Comparison of ENCODE assay signal across 17 cellular contexts in genomic region chr1:53783056-53783455, GRCh38. TPM values are rescaled to one million over a fixed set of nuclear protein-coding genes. Genes with fewer than 3 reads are reported as not detected.
DNase-seq lines count a peak whose midpoint lies in the region; ATAC-seq lines count a peak whose summit lies in the region.
"Had no signal": no experiment of that assay in that cellular context is flagged by ENCODE, and none has a peak within 500 bp of the region (broad histone marks: within the 10 kb centered on the region; RNA-seq: fewer than 3 reads in every experiment).

No MANE protein-coding gene starts in this region.

- peaks cover 34% of the 10 kb centered on the region for H3K36me3 Mint-ChIP-seq in activated CD4-positive, alpha-beta T cell treated with anti-CD3 and anti-CD28 coated beads, Interleukin-2, amount 10 ng/mL, durations not matched to agents 7 days and 5 days (ENCODE audit: low read depth)
- peaks cover 2 to 28% of the 10 kb centered on the region in 2 donors for H3K36me3 Mint-ChIP-seq in activated T-cell treated with anti-CD3 and anti-CD28 coated beads, Interleukin-2, amount 50 U/mL, for 72 hours (ENCODE audit: insufficient read depth in 2 of 2)

- H3K27me3 Mint-ChIP-seq in activated CD4-positive, alpha-beta T cell treated with anti-CD3 and anti-CD28 coated beads, Interleukin-2, amount 10 ng/mL, durations not matched to agents 7 days and 5 days = no peaks in the 10 kb centered on the region
- H3K27me3 Mint-ChIP-seq in activated T-cell treated with anti-CD3 and anti-CD28 coated beads, Interleukin-2, amount 50 U/mL, for 72 hours (ENCODE audit: low read depth) = no peaks in the 10 kb centered on the region
- H3K27me3 Mint-ChIP-seq: CD4-positive, alpha-beta T cell had no signal

- H3K9me3 Mint-ChIP-seq in activated CD4-positive, alpha-beta T cell treated with anti-CD3 and anti-CD28 coated beads, Interleukin-2, amount 10 ng/mL, durations not matched to agents 7 days and 5 days = no peaks in the 10 kb centered on the region
- no peaks in the 10 kb centered on the region for H3K9me3 Mint-ChIP-seq in activated T-cell treated with anti-CD3 and anti-CD28 coated beads, Interleukin-2, amount 50 U/mL, for 72 hours
- H3K9me3 Mint-ChIP-seq: CD4-positive, alpha-beta T cell had no signal

- H3K27ac Mint-ChIP-seq in activated CD4-positive, alpha-beta T cell treated with anti-CD3 and anti-CD28 coated beads, Interleukin-2, amount 10 ng/mL, durations not matched to agents 7 days and 5 days = peak overlapping the region; percentile 0
- H3K27ac Mint-ChIP-seq in activated T-cell treated with anti-CD3 and anti-CD28 coated beads, Interleukin-2, amount 50 U/mL, for 72 hours = peak overlapping the region; percentile 1
- H3K27ac Mint-ChIP-seq: CD4-positive, alpha-beta T cell had no signal

- CTCF ChIA-PET in activated CD4-positive, alpha-beta T cell treated with anti-CD3 and anti-CD28 coated beads, Interleukin-2, amount 10 ng/mL, durations not matched to agents 7 days and 5 days (lab: Charles Lee) = interaction anchor here (0.7 kb wide), 2 partner anchors 10 to 11 kb away, joined by 3 to 4 read pairs; no protein-coding TSS in a partner anchor

- DNase-seq in activated CD4-positive, alpha-beta T cell treated with anti-CD3 and anti-CD28 coated beads, Interleukin-2, amount 10 ng/mL, durations not matched to agents 7 days and 5 days = peak; percentile 14
- no peak for DNase-seq in activated CD4-positive, alpha-beta T cell treated with anti-CD3 and anti-CD28 coated beads for 1 hour
- peak; percentile 58 for DNase-seq in HT1080 (ENCODE audit: low read depth)
- DNase-seq in activated T-cell treated with anti-CD3 and anti-CD28 coated beads, Interleukin-2, amount 50 U/mL, for 72 hours = peak; percentile 28 to 35
- DNase-seq in stimulated activated CD8-positive, alpha-beta memory T cell treated with anti-CD3 and anti-CD28 coated beads, Interleukin-4, amount 100 ng/mL, for 48 hours = peak; percentile 26
- DNase-seq in 8988T = no peak
- DNase-seq in NOMO-1 (lab: John Stamatoyannopoulos, UW; ENCODE audit: unreplicated experiment in 2 of 2) = no peak
- no peak for DNase-seq in H4 (ENCODE audit: low spot score)
- DNase-seq: CD4-positive, alpha-beta T cell; DND-41; KBM-7; NCI-H1436 treated with DMSO at 0.1 percent for 48 hours; NCI-H345; stimulated activated naive CD4-positive, alpha-beta T cell treated with Interleukin-2 at 50 U/mL for 16 hours; upper lobe of right lung had no signal

- peak; percentile 100 for ATAC-seq in activated T-cell treated with anti-CD3 and anti-CD28 coated beads, Interleukin-2, amount 50 U/mL, for 72 hours (replicated peaks in 1 of 2)
- ATAC-seq: upper lobe of right lung had no signal

- peaks cover 16% of the 10 kb centered on the region for H3K4me1 Mint-ChIP-seq in activated CD4-positive, alpha-beta T cell treated with anti-CD3 and anti-CD28 coated beads, Interleukin-2, amount 10 ng/mL, durations not matched to agents 7 days and 5 days
- peaks cover 10% of the 10 kb centered on the region for H3K4me1 Mint-ChIP-seq in activated T-cell treated with anti-CD3 and anti-CD28 coated beads, Interleukin-2, amount 50 U/mL, for 72 hours (ENCODE audit: low read depth)

- POLR2A ChIA-PET in activated CD4-positive, alpha-beta T cell treated with anti-CD3 and anti-CD28 coated beads, Interleukin-2, amount 10 ng/mL, durations not matched to agents 7 days and 5 days (lab: Charles Lee) = no interaction called here

- no peak overlapping the region for H3K4me3 Mint-ChIP-seq in activated CD4-positive, alpha-beta T cell treated with anti-CD3 and anti-CD28 coated beads, Interleukin-2, amount 10 ng/mL, durations not matched to agents 7 days and 5 days
- no peak overlapping the region for H3K4me3 Mint-ChIP-seq in activated T-cell treated with anti-CD3 and anti-CD28 coated beads, Interleukin-2, amount 50 U/mL, for 72 hours
- H3K4me3 Mint-ChIP-seq: CD4-positive, alpha-beta T cell had no signal

RNA-seq across cellular contexts. Expression of gene GLIS1, which starts 44.1 kb away (rescaled TPM):
- not detected for total RNA-seq in activated CD4-positive, alpha-beta T cell treated with anti-CD3 and anti-CD28 coated beads, Interleukin-2, amount 10 ng/mL, durations not matched to agents 7 days and 5 days
- total RNA-seq in HT1080 (2014; rRNA removed; shearing (Covaris generic)) = 0.20 and 0.71 TPM in 2 replicates
- 1.7 and 1.9 TPM in 2 replicates for polyA plus RNA-seq in HT1080 (2015; cell fraction: cytosol; rRNA removed)
- 1.6 and 2.6 TPM in 2 replicates for polyA plus RNA-seq in HT1080 (2015; cell fraction: nucleus; rRNA removed)
- not detected for total RNA-seq in activated T-cell treated with anti-CD3 and anti-CD28 coated beads, Interleukin-2, amount 50 U/mL, for 72 hours
- total RNA-seq in H4 (2014; rRNA removed; shearing (Covaris generic)) = 0.86 and 1.0 TPM in 2 replicates
- total RNA-seq: CD4-positive, alpha-beta T cell; frontal cortex; skeletal muscle tissue had no signal

RNA-seq across cellular contexts. Expression of gene NDC1, which starts 55.0 kb away (rescaled TPM):
- total RNA-seq in activated CD4-positive, alpha-beta T cell treated with anti-CD3 and anti-CD28 coated beads, Interleukin-2, amount 10 ng/mL, durations not matched to agents 7 days and 5 days = 10 to 100 TPM; 25.4 to 26.6 TPM
- total RNA-seq in HT1080 (2014; rRNA removed; shearing (Covaris generic)) = 51.8 and 68.6 TPM in 2 replicates
- polyA plus RNA-seq in HT1080 (2015; cell fraction: cytosol; rRNA removed) = 60.1 and 65.1 TPM in 2 replicates
- 52.7 and 56.9 TPM in 2 replicates for polyA plus RNA-seq in HT1080 (2015; cell fraction: nucleus; rRNA removed)
- 10 to 100 TPM; 17.1 to 22.8 TPM for total RNA-seq in activated T-cell treated with anti-CD3 and anti-CD28 coated beads, Interleukin-2, amount 50 U/mL, for 72 hours
- 72.1 and 89.1 TPM in 2 replicates for total RNA-seq in H4 (2014; rRNA removed; shearing (Covaris generic))

Comparison
In these comparisons a context has a peak if more than half of its experiments do, and no peak if none do; other contexts are left out.
1. DNase-seq: peak in activated CD4-positive, alpha-beta T cell treated with anti-CD3 and anti-CD28 coated beads, Interleukin-2, amount 10 ng/mL, durations not matched to agents 7 days and 5 days (single experiment), HT1080 (single experiment), activated T-cell treated with anti-CD3 and anti-CD28 coated beads, Interleukin-2, amount 50 U/mL, for 72 hours (2 of 2) and stimulated activated CD8-positive, alpha-beta memory T cell treated with anti-CD3 and anti-CD28 coated beads, Interleukin-4, amount 100 ng/mL, for 48 hours (single experiment); none in activated CD4-positive, alpha-beta T cell treated with anti-CD3 and anti-CD28 coated beads for 1 hour (single experiment), 8988T (single experiment), NOMO-1 (0 of 2) and H4 (single experiment).